In the genomic region with DNA sequence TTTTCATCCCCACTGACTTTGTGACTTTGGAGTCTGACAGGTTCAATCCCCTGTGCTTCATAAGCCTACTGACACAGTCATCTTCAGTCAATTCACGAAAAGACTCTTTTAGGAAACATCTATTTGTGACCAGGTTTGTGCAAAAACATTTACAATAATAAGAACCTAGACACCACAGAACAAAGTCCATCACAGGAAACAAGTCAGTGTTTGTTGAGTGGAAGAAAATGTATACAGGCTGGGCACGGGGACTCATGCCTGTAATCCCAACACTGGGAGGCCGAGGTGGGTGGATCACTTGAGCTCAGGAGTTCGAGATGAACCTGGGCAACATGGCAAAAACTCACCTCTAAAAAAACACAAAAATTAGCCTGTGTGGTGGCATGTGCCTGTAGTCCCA, we compare ENCODE assay signal across 21 cellular contexts.
"Had no signal": no experiment of that assay in that cellular context is flagged by ENCODE, and none has a peak within 500 bp of the region (broad histone marks: within the 10 kb centered on the region; RNA-seq: fewer than 3 reads in every experiment).

No MANE protein-coding gene starts in this region.

- DNase-seq: cerebellar nuclear complex; colonic mucosa; cortex of kidney; effector CD4-positive, alpha-beta T cell; effector memory CD4-positive, alpha-beta T cell; erythroblast; esophagus squamous epithelium; foreskin fibroblast; foreskin melanocyte; gastrocnemius medialis; heart left ventricle; hypothalamus; immature natural killer cell; left lung; left ventricle myocardium superior; lower lobe of right lung; mesenchymal stem cell; naive thymus-derived CD4-positive, alpha-beta T cell had no signal

- H3K36me3 Mint-ChIP-seq: immature natural killer cell, mesothelial cell of epicardium had no signal

- ATAC-seq: esophagus mucosa; gastrocnemius medialis; heart left ventricle; left lung; left ventricle myocardium superior; lower lobe of right lung; naive thymus-derived CD4-positive, alpha-beta T cell had no signal

- H3K27ac Mint-ChIP-seq: dendritic cell treated with granulocyte-macrophage colony-stimulating factor and Interleukin-4, amounts not matched to agents 40 ng/mL and 50 ng/mL, for 4 days; immature natural killer cell; mesothelial cell of epicardium; naive thymus-derived CD4-positive, alpha-beta T cell had no signal

- H3K9me3 Mint-ChIP-seq: dendritic cell treated with granulocyte-macrophage colony-stimulating factor and Interleukin-4, amounts not matched to agents 40 ng/mL and 50 ng/mL, for 4 days; immature natural killer cell; mesothelial cell of epicardium; naive thymus-derived CD4-positive, alpha-beta T cell had no signal

- H3K4me3 Mint-ChIP-seq: dendritic cell treated with granulocyte-macrophage colony-stimulating factor and Interleukin-4, amounts not matched to agents 40 ng/mL and 50 ng/mL, for 4 days; mesothelial cell of epicardium; naive thymus-derived CD4-positive, alpha-beta T cell had no signal

- H3K27me3 Mint-ChIP-seq: dendritic cell treated with granulocyte-macrophage colony-stimulating factor and Interleukin-4, amounts not matched to agents 40 ng/mL and 50 ng/mL, for 4 days had no signal
